In the genomic region with DNA sequence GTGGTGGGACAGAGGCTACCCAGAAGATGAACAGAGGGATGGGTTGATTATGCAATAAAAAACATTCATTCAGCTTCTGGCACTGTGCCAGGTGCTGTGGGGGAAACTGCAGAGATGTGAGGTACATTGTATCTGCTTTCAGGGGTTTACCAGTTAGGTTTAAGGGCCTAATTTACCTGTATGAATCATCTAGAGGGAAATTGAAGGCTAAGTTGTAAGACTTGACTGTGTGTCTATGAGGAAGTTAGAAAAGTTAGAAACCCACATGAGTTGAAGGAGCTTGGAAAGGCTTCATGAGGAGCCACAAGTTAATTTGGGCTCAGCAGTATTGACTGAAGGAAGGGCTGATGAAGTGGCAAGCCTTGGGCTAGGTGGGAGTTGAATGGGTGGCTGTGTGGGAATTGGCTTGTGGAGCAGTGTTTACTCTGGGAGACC, we compare ENCODE assay signal across 13 cellular contexts. TPM values are rescaled to one million over a fixed set of nuclear protein-coding genes. Genes with fewer than 3 reads are reported as not detected.
DNase-seq lines count a peak whose midpoint lies in the region; ATAC-seq and TF ChIP-seq lines count a peak whose summit lies in the region.
"Had no signal": no experiment of that assay in that cellular context is flagged by ENCODE, and none has a peak within 500 bp of the region (broad histone marks: within the 10 kb centered on the region; RNA-seq: fewer than 3 reads in every experiment).

No MANE protein-coding gene starts in this region.

- TF ChIP-seq POLR2A in lower leg skin (IDR thresholded peaks at IDR 0.05) = no peak
- TF ChIP-seq POLR2A in Peyer's patch (IDR thresholded peaks at IDR 0.05) = no peak

- peak; percentile 89 for ATAC-seq in GM18861 (IDR thresholded peaks at IDR 0.05; ENCODE audit: unreplicated experiment)
- peak; percentile 92 for ATAC-seq in HG02610 (IDR thresholded peaks at IDR 0.05; ENCODE audit: unreplicated experiment)

- H3K4me3 ChIP-seq in lower leg skin (ENCODE audit: low read depth, poor library complexity, severe bottlenecking) (no peak overlapping the region), Peyer's patch (no peak overlapping the region)
- H3K4me3 ChIP-seq: adrenal gland, ovary had no signal

- H3K27me3 ChIP-seq in Peyer's patch = no peaks in the 10 kb centered on the region
- H3K27me3 ChIP-seq: adrenal gland, ovary had no signal

- no peak for TF ChIP-seq CTCF in GM10248 (IDR thresholded peaks at IDR 0.05; ENCODE audit: control extremely low read depth, extremely low read depth, low read depth, missing control alignments)
- TF ChIP-seq CTCF in lower leg skin (IDR thresholded peaks at IDR 0.05) = no peak
- no peak for TF ChIP-seq CTCF in Peyer's patch (IDR thresholded peaks at IDR 0.05)

- CTCF ChIA-PET in GM10248 (lab: Yijun Ruan, JAX) = interaction anchor here (0.7 to 7.2 kb wide), 4 partner anchors 15 to 230 kb away, joined by 3 to 36 read pairs (median 5); partner anchors contain the start of gene APOBEC4

- POLR2A ChIA-PET in GM10248 (lab: Yijun Ruan, JAX) = no interaction called here

- no peaks in the 10 kb centered on the region for H3K36me3 ChIP-seq in Peyer's patch
- H3K36me3 ChIP-seq: adrenal gland, ovary had no signal

- DNase-seq in GM10248 (ENCODE audit: extremely low spot score) (peak; percentile 22), KBM-7 (peak; percentile 1), lower leg skin (ENCODE audit: low spot score in 2 of 2) (no peak), NCI-H2227 treated with DMSO at 0.1 percent for 48 hours (lab: John Stamatoyannopoulos, UW) (no peak), T-helper 1 cell (no peak), Peyer's patch (no peak)
- DNase-seq: immature natural killer cell, KG1, ovary had no signal

- H3K27ac ChIP-seq in Peyer's patch = no peak overlapping the region
- H3K27ac ChIP-seq: adrenal gland, ovary had no signal

- no peaks in the 10 kb centered on the region for H3K9me3 ChIP-seq in Peyer's patch
- H3K9me3 ChIP-seq: adrenal gland, ovary had no signal

- no peaks in the 10 kb centered on the region for H3K4me1 ChIP-seq in Peyer's patch

- in situ Hi-C loops in KBM-7 (cut with MboI; ENCODE audit: low pct_unique_long_range_greater_than_20kb, low sequenced_read_pairs) = no loop called here

- intact Hi-C loops in lower leg skin (cut with DNase I; ENCODE audit: low total_unique reads) = no loop called here

RNA-seq across cellular contexts. Expression of gene APOBEC4, which starts 36.7 kb away (rescaled TPM):
- not detected for total RNA-seq in lower leg skin
- under 1 TPM in 1 of 4 donors, not detected in 3; 0.85 TPM for total RNA-seq in Peyer's patch
- total RNA-seq: adrenal gland, epithelial cell of proximal tubule had no signal

RNA-seq across cellular contexts. Expression of gene ARPC5, which starts 54.2 kb away (rescaled TPM):
- total RNA-seq in lower leg skin (10 to 100 TPM; 33.0 to 73.5 (median 68.2) TPM), Peyer's patch (10 to 100 TPM; 57.9 to 86.7 (median 67.9) TPM)

Comparison
In these comparisons a context has a peak if more than half of its experiments do, and no peak if none do; other contexts are left out.
1. DNase-seq: peak in GM10248 (single experiment) and KBM-7 (single experiment); none in lower leg skin (0 of 2), NCI-H2227 treated with DMSO at 0.1 percent for 48 hours (single experiment), T-helper 1 cell (0 of 5) and Peyer's patch (0 of 3).